In genomic region chr14:45253070-45253753, GRCh38 we compare ENCODE assay signal across 8 cellular contexts. TPM values are rescaled to one million over a fixed set of nuclear protein-coding genes. Genes with fewer than 3 reads are reported as not detected.
DNase-seq lines count a peak whose midpoint lies in the region; ATAC-seq, FAIRE-seq and TF ChIP-seq lines count a peak whose summit lies in the region.

TSS of gene MIS18BP1 (minus strand) at chr14:45253202. CDS start at chr14:45247286, 5,916 bp downstream.

- intact Hi-C loops in psoas muscle (cut with DNase I) = loop anchor here in 1 of 2 donors (1.0 to 5.0 kb wide), 2 partner anchors 118 to 356 kb away; partner anchors contain the start of gene FANCM

- no peaks in the 10 kb centered on the region for H3K27me3 ChIP-seq in right atrium auricular region
- no peaks in the 10 kb centered on the region for H3K27me3 ChIP-seq in psoas muscle (ENCODE audit: insufficient read depth in 3 of 3, low read length in 2 of 3)

- peak; percentile 98 for FAIRE-seq in urothelium cell line (lab: Jason Lieb, UNC)

- no peaks in the 10 kb centered on the region for H3K36me3 ChIP-seq in right atrium auricular region
- no peaks in the 10 kb centered on the region for H3K36me3 ChIP-seq in psoas muscle (ENCODE audit: insufficient read depth in 1 of 2, low read depth in 1 of 2)

- peak; percentile 72 for ATAC-seq in GM18499 (IDR thresholded peaks at IDR 0.05; ENCODE audit: insufficient read depth, unreplicated experiment)
- ATAC-seq in HG02943 (IDR thresholded peaks at IDR 0.05; ENCODE audit: low read depth, unreplicated experiment) = peak; percentile 85
- ATAC-seq in psoas muscle = peak; percentile 96 to 97 (median 97)

- WGBS in psoas muscle, 3 donors = 1 to 2% (median 1%) methylated on average over 51 to 61 of the region's 61 CpGs

- TF ChIP-seq CTCF in right atrium auricular region (IDR thresholded peaks at IDR 0.05) = peak; percentile 61 to 77
- TF ChIP-seq CTCF in psoas muscle (IDR thresholded peaks at IDR 0.05) = peak; percentile 60

- H3K4me1 ChIP-seq in right atrium auricular region = peaks cover 0 to 4% of the 10 kb centered on the region in 2 donors
- peaks cover 11% of the 10 kb centered on the region for H3K4me1 ChIP-seq in psoas muscle

- H3K4me3 ChIP-seq in right atrium auricular region (peak within 1 kb of the TSS; percentile 62 to 76), psoas muscle (peak within 1 kb of the TSS; percentile 87)

- H3K9me3 ChIP-seq in right atrium auricular region (peaks cover 0 to 6% of the 10 kb centered on the region in 2 donors), psoas muscle (peaks cover 6% of the 10 kb centered on the region)

- DNase-seq in NCI-H187 (lab: John Stamatoyannopoulos, UW) (peak; percentile 90 to 98), T-helper 2 cell (peak; percentile 78 to 98 (median 90)), right atrium auricular region (ENCODE audit: low spot score) (peak; percentile 96), psoas muscle (peak; percentile 96), urothelium cell line (ENCODE audit: low spot score) (peak; percentile 97)

- H3K27ac ChIP-seq in angular gyrus (ENCODE audit: low read depth, low read length) (peak within 1 kb of the TSS; percentile 89), right atrium auricular region (peak within 1 kb of the TSS; percentile 88 to 93), psoas muscle (peak within 1 kb of the TSS; percentile 87)

RNA-seq across cellular contexts. Expression of gene MIS18BP1, which starts in this region (rescaled TPM):
- 10 to 100 TPM in 1 of 2 donors, 1 to 10 TPM in 1; 6.1 to 10.4 TPM for total RNA-seq in right atrium auricular region
- total RNA-seq in psoas muscle = 1 to 10 TPM; 2.0 to 5.1 (median 3.2) TPM
- 1 to 10 TPM; 1.5 to 3.3 (median 2.3) TPM for polyA plus RNA-seq in psoas muscle

Comparison
In these comparisons a context has a peak if more than half of its experiments do, and no peak if none do; other contexts are left out.
1. Peak in every context shown above with its lines: DNase-seq, ATAC-seq, H3K4me3 ChIP-seq and H3K27ac ChIP-seq.